ENCODE assay signal across 14 cellular contexts in the genomic region with DNA sequence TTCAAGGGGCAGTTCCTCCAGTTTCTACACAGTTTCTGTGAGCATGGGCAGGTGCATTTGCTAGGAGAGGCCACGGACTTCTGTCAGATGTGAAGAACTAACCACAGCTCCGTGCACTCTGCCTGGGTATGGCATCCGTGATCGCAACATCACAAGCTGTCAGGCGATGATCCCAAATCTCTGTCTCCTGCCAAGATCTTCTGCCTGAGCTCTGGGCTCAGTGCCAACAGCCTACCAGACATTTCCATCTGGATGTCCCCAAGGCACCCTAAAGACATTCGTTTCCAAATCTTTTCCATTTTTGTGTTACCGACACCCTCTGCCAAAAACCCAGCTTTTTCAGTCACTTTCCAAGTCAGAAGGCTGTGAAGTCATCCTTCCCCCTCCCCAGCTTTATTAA.
DNase-seq lines count a peak whose midpoint lies in the region.
"Had no signal": no experiment of that assay in that cellular context is flagged by ENCODE, and none has a peak within 500 bp of the region (broad histone marks: within the 10 kb centered on the region; RNA-seq: fewer than 3 reads in every experiment).

No MANE protein-coding gene starts in this region.

- H3K36me3 Mint-ChIP-seq in activated T-helper 2 cell treated with anti-CD3 and anti-CD28 coated beads, Interferon-gamma antibody, Interleukin-2, Interleukin-4, amounts not matched to agents 10 μg/mL and 5 μg/mL and 100 μg/mL, durations not matched to agents 14 hours and 24 hours and 36 hours (ENCODE audit: low read depth): no peaks in the 10 kb centered on the region

- no peaks in the 10 kb centered on the region for H3K4me1 Mint-ChIP-seq in activated T-helper 2 cell treated with anti-CD3 and anti-CD28 coated beads, Interferon-gamma antibody, Interleukin-2, Interleukin-4, amounts not matched to agents 10 μg/mL and 5 μg/mL and 100 μg/mL, durations not matched to agents 14 hours and 24 hours and 36 hours (ENCODE audit: low read depth)

- no peak overlapping the region for H3K4me3 Mint-ChIP-seq in activated T-helper 2 cell treated with anti-CD3 and anti-CD28 coated beads, Interferon-gamma antibody, Interleukin-2, Interleukin-4, amounts not matched to agents 10 μg/mL and 5 μg/mL and 100 μg/mL, durations not matched to agents 14 hours and 24 hours and 36 hours (ENCODE audit: low read depth)

- H3K9me3 Mint-ChIP-seq in activated T-helper 2 cell treated with anti-CD3 and anti-CD28 coated beads, Interferon-gamma antibody, Interleukin-2, Interleukin-4, amounts not matched to agents 10 μg/mL and 5 μg/mL and 100 μg/mL, durations not matched to agents 14 hours and 24 hours and 36 hours: peaks cover 4% of the 10 kb centered on the region

- DNase-seq in Ammon's horn (ENCODE audit: low spot score): peak; percentile 68
- peak; percentile 6 for DNase-seq in NCI-H1105 (lab: John Stamatoyannopoulos, UW)
- peak; percentile 15 for DNase-seq in cerebellar cortex (ENCODE audit: low spot score)
- DNase-seq in occipital lobe (lab: John Stamatoyannopoulos, UW): peak; percentile 67
- no peak for DNase-seq in activated T-helper 2 cell treated with anti-CD3 and anti-CD28 coated beads, Interferon-gamma antibody, Interleukin-2, Interleukin-4, amounts not matched to agents 10 μg/mL and 5 μg/mL and 100 μg/mL, durations not matched to agents 14 hours and 24 hours and 36 hours (ENCODE audit: low spot score)
- no peak for DNase-seq in DMS153 (lab: John Stamatoyannopoulos, UW)
- no peak for DNase-seq in T-helper 9 cell
- DNase-seq: EL; H7; KG1; NCI-H510A treated with DMSO at 0.1 percent for 48 hours; NK-92 treated with Interleukin-12 subunit alpha and Interleukin-12 subunit beta, amount 100 ng/mL, for 24 hours; RPMI8226; SIG-M5 had no signal

- intact Hi-C loops in activated T-helper 2 cell treated with anti-CD3 and anti-CD28 coated beads, Interferon-gamma antibody, Interleukin-2, Interleukin-4, amounts not matched to agents 10 μg/mL and 5 μg/mL and 100 μg/mL, durations not matched to agents 14 hours and 24 hours and 36 hours (cut with micrococcal nuclease): no loop called here

- H3K27me3 Mint-ChIP-seq in activated T-helper 2 cell treated with anti-CD3 and anti-CD28 coated beads, Interferon-gamma antibody, Interleukin-2, Interleukin-4, amounts not matched to agents 10 μg/mL and 5 μg/mL and 100 μg/mL, durations not matched to agents 14 hours and 24 hours and 36 hours (ENCODE audit: low read depth): no peaks in the 10 kb centered on the region

- no peak overlapping the region for H3K27ac Mint-ChIP-seq in activated T-helper 2 cell treated with anti-CD3 and anti-CD28 coated beads, Interferon-gamma antibody, Interleukin-2, Interleukin-4, amounts not matched to agents 10 μg/mL and 5 μg/mL and 100 μg/mL, durations not matched to agents 14 hours and 24 hours and 36 hours

Comparison
In these comparisons a context has a peak if more than half of its experiments do, and no peak if none do; other contexts are left out.
1. DNase-seq: peak in Ammon's horn (single experiment), NCI-H1105 (single experiment), cerebellar cortex (single experiment) and occipital lobe (single experiment); none in activated T-helper 2 cell treated with anti-CD3 and anti-CD28 coated beads, Interferon-gamma antibody, Interleukin-2, Interleukin-4, amounts not matched to agents 10 μg/mL and 5 μg/mL and 100 μg/mL, durations not matched to agents 14 hours and 24 hours and 36 hours (single experiment), DMS153 (single experiment) and T-helper 9 cell (single experiment).